ENCODE assay signal across 24 cellular contexts in the genomic region with DNA sequence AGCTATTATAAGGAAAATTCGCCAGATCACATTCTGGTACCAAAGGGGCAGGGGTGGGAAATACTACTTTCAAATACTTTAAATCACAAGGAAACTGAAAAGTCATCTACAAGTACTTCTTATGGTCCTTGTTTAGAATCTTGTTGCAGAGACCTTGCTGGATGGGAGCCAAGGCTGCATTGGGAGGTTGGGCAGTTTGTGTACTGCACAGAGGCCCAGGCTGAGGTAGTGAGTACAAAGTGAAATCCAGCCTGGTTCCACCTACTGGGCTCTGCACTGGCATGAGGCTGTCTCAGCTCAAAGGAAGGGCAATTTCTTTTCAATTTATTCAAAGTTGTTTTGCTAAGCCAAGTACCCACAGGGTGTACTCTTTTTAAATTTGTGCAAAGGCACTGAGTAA.
DNase-seq lines count a peak whose midpoint lies in the region; ATAC-seq, FAIRE-seq and TF ChIP-seq lines count a peak whose summit lies in the region.
"Had no signal": no experiment of that assay in that cellular context is flagged by ENCODE, and none has a peak within 500 bp of the region (broad histone marks: within the 10 kb centered on the region; RNA-seq: fewer than 3 reads in every experiment).

No MANE protein-coding gene starts in this region.

- no peak overlapping the region for H3K4me2 ChIP-seq in keratinocyte (ENCODE audit: control insufficient read depth, extremely low read depth, insufficient read depth, low read depth, low read length)
- H3K4me2 ChIP-seq: A549 had no signal

- H3K4me3 ChIP-seq in keratinocyte (ENCODE audit: control insufficient read depth in 2 of 3, extremely low read depth in 1 of 3, insufficient read depth in 2 of 3, low read depth in 1 of 3, low read length in 3 of 3) = no peak overlapping the region
- H3K4me3 ChIP-seq in upper lobe of left lung = no peak overlapping the region
- H3K4me3 ChIP-seq: A549, esophagus squamous epithelium, gastroesophageal sphincter, spleen, tibial nerve had no signal

- no peak overlapping the region for H2AFZ ChIP-seq in keratinocyte (ENCODE audit: control insufficient read depth, low read length)

- no peak for TF ChIP-seq POLR2A in upper lobe of left lung (IDR thresholded peaks at IDR 0.05)

- dilution Hi-C loops in keratinocyte (cut with MboI; ENCODE audit: extremely low pct_ligation_motif_present, low sequenced_read_pairs) = no loop called here

- H4K20me1 ChIP-seq in keratinocyte (ENCODE audit: control insufficient read depth, extremely low read depth, insufficient read depth, low read length) = no peaks in the 10 kb centered on the region

- no peaks in the 10 kb centered on the region for H3K9me1 ChIP-seq in keratinocyte (ENCODE audit: control insufficient read depth, extremely low read depth, insufficient read depth, low read length)

- no peaks in the 10 kb centered on the region for H3K36me3 ChIP-seq in keratinocyte (ENCODE audit: control insufficient read depth in 2 of 2, extremely low read depth in 1 of 2, insufficient read depth in 2 of 2, low read length in 2 of 2)
- H3K36me3 ChIP-seq in upper lobe of left lung = no peaks in the 10 kb centered on the region
- H3K36me3 ChIP-seq: BE2C, esophagus squamous epithelium, gastroesophageal sphincter, spleen, tibial nerve had no signal

- 58 to 79% methylated on average over 1 of the region's 1 CpG for WGBS in upper lobe of left lung, 2 donors

- H3K27ac ChIP-seq in keratinocyte (ENCODE audit: control insufficient read depth, insufficient read depth, low read length) = no peak overlapping the region
- no peak overlapping the region for H3K27ac ChIP-seq in upper lobe of left lung
- H3K27ac ChIP-seq: A549, esophagus squamous epithelium, gastroesophageal sphincter, spleen, tibial nerve, VCaP had no signal

- no peaks in the 10 kb centered on the region for H3K79me2 ChIP-seq in keratinocyte (ENCODE audit: control insufficient read depth, insufficient read depth, low read length)

- H3K4me1 ChIP-seq in keratinocyte (ENCODE audit: control insufficient read depth, extremely low read depth, insufficient read depth, low read length) (peaks cover 24% of the 10 kb centered on the region), upper lobe of left lung (peaks cover 0 to 4% (median 2%) of the 10 kb centered on the region in 4 donors)
- H3K4me1 ChIP-seq: BE2C, gastroesophageal sphincter, spleen had no signal

- ATAC-seq in upper lobe of left lung (ENCODE audit: low FRiP score in 2 of 2) = peak; percentile 36 to 62
- ATAC-seq: A549, gastroesophageal sphincter had no signal

- no peak for TF ChIP-seq CTCF in keratinocyte (optimal IDR thresholded peaks at IDR 0.05 in 1 of 3, IDR thresholded peaks at IDR 0.05 in 1 of 3, conservative IDR thresholded peaks at IDR 0.05 in 1 of 3; ENCODE audit: extremely low read depth in 1 of 3, insufficient read depth in 2 of 3, low read length in 3 of 3)
- no peak for TF ChIP-seq CTCF in upper lobe of left lung (IDR thresholded peaks at IDR 0.05)

- peak; percentile 24 for DNase-seq in NCI-H510A treated with DMSO at 0.1 percent for 48 hours (lab: John Stamatoyannopoulos, UW)
- DNase-seq in NCI-H510A (lab: John Stamatoyannopoulos, UW) = no peak
- peak; percentile 8 for DNase-seq in OCI-M1 (lab: John Stamatoyannopoulos, UW)
- no peak for DNase-seq in keratinocyte (ENCODE audit: low read depth, low spot score)
- DNase-seq in upper lobe of left lung = peak in 1 of 2 donors; percentile 75
- no peak for DNase-seq in stimulated activated CD4-positive, alpha-beta T cell treated with anti-CD3 and anti-CD28 coated beads, Interleukin-4, amount 100 ng/mL, for 4 hours
- no peak for DNase-seq in stimulated activated CD4-positive, alpha-beta T cell treated with anti-CD3 and anti-CD28 coated beads, Interleukin-2, amount 100 ng/mL, for 24 hours
- DNase-seq in COLO829 (ENCODE audit: low spot score) = no peak
- DNase-seq: activated CD4-positive, alpha-beta T cell treated with anti-CD3 and anti-CD28 coated beads, Interleukin-2, amount 10 ng/mL, durations not matched to agents 24 days and 14 days; BE2C; COR-L47; effector memory CD4-positive, alpha-beta T cell; esophagus squamous epithelium; H9; KBM-7; mammary epithelial cell; spleen; stimulated activated CD4-positive, alpha-beta T cell treated with anti-CD3 and anti-CD28 coated beads, Interleukin-4, amount 100 ng/mL, for 24 hours had no signal

- H3K27me3 ChIP-seq in keratinocyte (ENCODE audit: control insufficient read depth, extremely low read depth, insufficient read depth, low read length) = no peaks in the 10 kb centered on the region
- no peaks in the 10 kb centered on the region for H3K27me3 ChIP-seq in upper lobe of left lung
- H3K27me3 ChIP-seq: BE2C, tibial nerve had no signal

- H3K9ac ChIP-seq in keratinocyte (ENCODE audit: control insufficient read depth, extremely low read depth, insufficient read depth, low read length) = no peak overlapping the region

- TF ChIP-seq EP300 in upper lobe of left lung (IDR thresholded peaks at IDR 0.05) = no peak

- H3K9me3 ChIP-seq in keratinocyte (ENCODE audit: control insufficient read depth, low read depth, low read length) = no peaks in the 10 kb centered on the region
- H3K9me3 ChIP-seq in upper lobe of left lung = no peaks in the 10 kb centered on the region
- H3K9me3 ChIP-seq: A549, BE2C, esophagus squamous epithelium, gastroesophageal sphincter, spleen, tibial nerve had no signal

- FAIRE-seq in keratinocyte (lab: Jason Lieb, UNC) = peak; percentile 57
- FAIRE-seq: A549, astrocyte, islet of Langerhans had no signal

Comparison
In these comparisons a context has a peak if more than half of its experiments do, and no peak if none do; other contexts are left out.
1. DNase-seq: peak in NCI-H510A treated with DMSO at 0.1 percent for 48 hours (single experiment) and OCI-M1 (single experiment); none in NCI-H510A (single experiment), keratinocyte (single experiment), stimulated activated CD4-positive, alpha-beta T cell treated with anti-CD3 and anti-CD28 coated beads, Interleukin-4, amount 100 ng/mL, for 4 hours (0 of 2), stimulated activated CD4-positive, alpha-beta T cell treated with anti-CD3 and anti-CD28 coated beads, Interleukin-2, amount 100 ng/mL, for 24 hours (0 of 2) and COLO829 (single experiment).